In the genomic region with DNA sequence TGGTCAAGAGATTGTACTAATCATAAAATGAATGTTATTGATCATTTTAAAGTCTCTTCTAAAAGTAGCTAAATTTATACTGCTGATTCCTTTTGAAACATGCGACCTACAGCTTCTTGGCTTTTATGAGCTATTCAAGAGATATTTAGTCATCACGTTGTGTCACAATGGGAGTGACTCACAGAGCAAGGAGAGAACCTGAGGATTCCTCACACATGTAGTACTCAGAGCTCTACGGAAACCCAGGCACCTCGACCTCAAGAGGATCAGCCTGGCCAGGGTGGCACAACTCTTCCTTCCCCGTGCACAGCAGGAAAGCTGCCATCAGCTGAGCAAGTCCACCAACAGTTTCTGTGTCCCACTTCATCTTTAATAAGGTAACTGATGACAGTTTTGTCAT, we compare ENCODE assay signal across 9 cellular contexts. TPM values are rescaled to one million over a fixed set of nuclear protein-coding genes. Genes with fewer than 3 reads are reported as not detected.
A peak's percentile ranks its signal among the peaks of the same experiment; 100 is the strongest.
DNase-seq lines count a peak whose midpoint lies in the region; ATAC-seq and TF ChIP-seq lines count a peak whose summit lies in the region.
"Had no signal": no experiment of that assay in that cellular context is flagged by ENCODE, and none has a peak within 500 bp of the region (broad histone marks: within the 10 kb centered on the region; RNA-seq: fewer than 3 reads in every experiment).

DHRS9 (plus strand) TSS at position 223 of the 400 bp plus-strand sequence. CDS start 12,019 bp downstream, outside the sequence.

- H3K27me3 ChIP-seq in HCT116 (ENCODE audit: insufficient read depth, low read length) (no peaks in the 10 kb centered on the region), skeletal muscle satellite cell (ENCODE audit: control insufficient read depth, insufficient read depth, low read length) (no peaks in the 10 kb centered on the region), tibial nerve (no peaks in the 10 kb centered on the region)

- H4K20me1 ChIP-seq in HCT116 (ENCODE audit: insufficient read depth): no peaks in the 10 kb centered on the region

- no peak for TF ChIP-seq EP300 in tibial nerve (IDR thresholded peaks at IDR 0.05)

- peak within 1 kb of the TSS; percentile 78 for H2AFZ ChIP-seq in HCT116 (ENCODE audit: low read depth, low read length, poor library complexity, severe bottlenecking)

- no peaks in the 10 kb centered on the region for H3K9me2 ChIP-seq in HCT116 (ENCODE audit: insufficient read depth)

- intact Hi-C loops in HCT116 (cut with micrococcal nuclease): no loop called here

- no peak within 1 kb of the TSS for H3K4me3 ChIP-seq in HCT116 (replicated peaks in 1 of 2; ENCODE audit: low read depth in 1 of 2, low read length in 2 of 2)
- H3K4me3 ChIP-seq in skeletal muscle satellite cell (ENCODE audit: low read length): peak within 1 kb of the TSS; percentile 37
- H3K4me3 ChIP-seq in tibial nerve: no peak within 1 kb of the TSS
- H3K4me3 ChIP-seq: thoracic aorta had no signal

- peak within 1 kb of the TSS; percentile 56 for H3K4me2 ChIP-seq in HCT116 (ENCODE audit: low read length)
- peak within 1 kb of the TSS; percentile 40 for H3K4me2 ChIP-seq in skeletal muscle satellite cell (ENCODE audit: low read length)

- H3K4me1 ChIP-seq in HCT116 (ENCODE audit: control insufficient read depth in 1 of 2, insufficient read depth in 2 of 2, low read length in 2 of 2) (peaks cover 3 to 17% of the 10 kb centered on the region in 2 experiments; a peak in 3 of 4 replicates), skeletal muscle satellite cell (ENCODE audit: control insufficient read depth, insufficient read depth, low read length) (peaks cover 27% of the 10 kb centered on the region), tibial nerve (no peaks in the 10 kb centered on the region)

- H3K36me3 ChIP-seq in HCT116 (ENCODE audit: control insufficient read depth in 1 of 2, insufficient read depth in 2 of 2, low read length in 2 of 2): no peaks in the 10 kb centered on the region
- H3K36me3 ChIP-seq in skeletal muscle satellite cell (ENCODE audit: insufficient read depth, low read length): no peaks in the 10 kb centered on the region
- no peaks in the 10 kb centered on the region for H3K36me3 ChIP-seq in tibial nerve
- H3K36me3 ChIP-seq: thoracic aorta had no signal

- no peak for TF ChIP-seq CTCF in HCT116 (IDR thresholded peaks at IDR 0.05 in 2 of 3, conservative IDR thresholded peaks at IDR 0.05 in 1 of 3; ENCODE audit: borderline replicate concordance in 1 of 3, insufficient read depth in 1 of 3, low read depth in 2 of 3, low read length in 2 of 3)
- no peak for TF ChIP-seq CTCF in tibial nerve (IDR thresholded peaks at IDR 0.05)

- H3K9me3 ChIP-seq in HCT116 (ENCODE audit: control insufficient read depth in 1 of 2, insufficient read depth in 1 of 2, low read depth in 1 of 2, low read length in 2 of 2) (no peaks in the 10 kb centered on the region), skeletal muscle satellite cell (replicated peaks; ENCODE audit: low read length) (no peaks in the 10 kb centered on the region), tibial nerve (no peaks in the 10 kb centered on the region)
- H3K9me3 ChIP-seq: thoracic aorta had no signal

- no peak for TF ChIP-seq POLR2A in HCT116 (IDR thresholded peaks at IDR 0.05; ENCODE audit: borderline replicate concordance, extremely low read depth, insufficient read depth, insufficient read length)
- no peak for TF ChIP-seq POLR2A in tibial nerve (IDR thresholded peaks at IDR 0.05)

- 68 to 69% methylated on average over 5 of the region's 5 CpGs for WGBS in tibial nerve, 2 donors

- no peak for TF ChIP-seq RAD21 in HCT116 (IDR thresholded peaks at IDR 0.05; ENCODE audit: low read depth)

- RAD21 ChIA-PET in HCT116 (lab: Charles Lee; ENCODE audit: low non-redundant PET in 1 of 2, low total read pairs in 2 of 2, uncharacterized antibody in 2 of 2, unreplicated experiment in 2 of 2): no interaction called here

- no peaks in the 10 kb centered on the region for H3K79me2 ChIP-seq in HCT116 (ENCODE audit: insufficient read depth, low read length)

- BruUV-seq in HCT116 (replicated peaks; lab: Mats Ljungman, UMichigan): no TSS peak

- DNase-seq in HCT116 (ENCODE audit: low read depth, low spot score) (peak; percentile 79), NCI-H460 (ENCODE audit: extremely low read depth, low read depth) (peak; percentile 40), dermis blood vessel endothelial cell (peak; percentile 71), tibial nerve (ENCODE audit: low spot score in 2 of 2) (no peak)
- DNase-seq in stimulated activated naive CD4-positive, alpha-beta T cell (lab: John Stamatoyannopoulos, UW): no peak
- DNase-seq: NCI-H2081 had no signal

- H3K27ac ChIP-seq in HCT116 (ENCODE audit: low read depth, low read length) (no peak within 1 kb of the TSS), tibial nerve (no peak within 1 kb of the TSS)
- H3K27ac ChIP-seq: thoracic aorta had no signal

- ATAC-seq in HCT116 (peak; percentile 96), HG02852 (IDR thresholded peaks at IDR 0.05; ENCODE audit: unreplicated experiment) (no peak)

- H3K9ac ChIP-seq in HCT116 (ENCODE audit: low read length) (no peak within 1 kb of the TSS), skeletal muscle satellite cell (ENCODE audit: low read depth, low read length) (peak within 1 kb of the TSS; percentile 6)

- CTCF ChIA-PET in HCT116 (lab: Charles Lee): no interaction called here

- POLR2A ChIA-PET in HCT116 (lab: Charles Lee): interaction anchor here (1.0 kb wide), 1 partner anchor 9 kb away, joined by 3 read pairs; no protein-coding TSS in a partner anchor

TF ChIP-seq in HCT116, 20 proteins besides CTCF, POLR2A, EP300 and RAD21:
- TF ChIP-seq MAX (IDR thresholded peaks at IDR 0.05) (peak; percentile 72), EZH2phosphoT487 (IDR thresholded peaks at IDR 0.05; ENCODE audit: borderline replicate concordance) (no peak), JUND (IDR thresholded peaks at IDR 0.05) (peak; percentile 90), SIN3A (IDR thresholded peaks at IDR 0.05; ENCODE audit: low read depth) (no peak), CEBPB (IDR thresholded peaks at IDR 0.05; ENCODE audit: low read depth) (peak; percentile 94), SP1 (IDR thresholded peaks at IDR 0.05; ENCODE audit: low read depth) (peak; percentile 77), FOSL1 (IDR thresholded peaks at IDR 0.05; ENCODE audit: low read depth) (peak; percentile 90), YY1 (IDR thresholded peaks at IDR 0.05; ENCODE audit: extremely low read depth, insufficient replicate concordance, low read depth, low read length) (no peak), ZNF274 (IDR thresholded peaks at IDR 0.05; ENCODE audit: low read depth, low read length) (no peak), SRF (IDR thresholded peaks at IDR 0.05; ENCODE audit: low read depth) (0 out of 2 replicates have a peak, but pooled peaks have one; percentile 4), TCF7L2 (IDR thresholded peaks at IDR 0.05; ENCODE audit: borderline replicate concordance, extremely low read depth, insufficient read depth, insufficient read length) (no peak), EZH2 (IDR thresholded peaks at IDR 0.05) (no peak), POLR2AphosphoS5 (IDR thresholded peaks at IDR 0.05; ENCODE audit: low read depth, low read length) (no peak), CBX3 (IDR thresholded peaks at IDR 0.05; ENCODE audit: low read depth) (0 out of 2 replicates have a peak, but pooled peaks have one; percentile 68), REST (IDR thresholded peaks at IDR 0.05; ENCODE audit: low read depth) (no peak)
- TF ChIP-seq, protein P1, sequence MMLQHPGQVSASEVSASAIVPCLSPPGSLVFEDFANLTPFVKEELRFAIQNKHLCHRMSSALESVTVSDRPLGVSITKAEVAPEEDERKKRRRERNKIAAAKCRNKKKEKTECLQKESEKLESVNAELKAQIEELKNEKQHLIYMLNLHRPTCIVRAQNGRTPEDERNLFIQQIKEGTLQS (IDR thresholded peaks at IDR 0.05): 0 out of 2 replicates have a peak, but pooled peaks have one; percentile 17

RNA-seq across cellular contexts. Expression of gene DHRS9, which starts in this region (rescaled TPM):
- total RNA-seq in HCT116 (2021; ENCODE audit: unreplicated experiment): 0.15 TPM
- 0.04 TPM in 1 of 2 replicates, not detected in the other for polyA plus RNA-seq in HCT116 (2012)
- not detected in 2 replicates for total RNA-seq in NCI-H460 (2014; rRNA removed; shearing (Covaris generic))
- polyA plus RNA-seq in NCI-H460 (2014; cell fraction: nucleus; rRNA removed): not detected in 2 replicates
- 0.19 TPM in 1 of 2 replicates, not detected in the other for total RNA-seq in dermis blood vessel endothelial cell
- not detected in 2 replicates for total RNA-seq in skeletal muscle satellite cell (2012; rRNA removed)
- under 1 TPM in 3 of 4 donors, not detected in 1; 0.21 to 0.59 (median 0.22) TPM for total RNA-seq in tibial nerve

Comparison
In these comparisons a context has a peak if more than half of its experiments do, and no peak if none do; other contexts are left out.
1. Peak in DNase-seq, ATAC-seq and H3K4me2 ChIP-seq in HCT116; RNA of the gene not detected or under 1 TPM.
2. Peak in DNase-seq in NCI-H460; RNA of the gene not detected or under 1 TPM.
3. Peak in DNase-seq in dermis blood vessel endothelial cell; RNA of the gene not detected or under 1 TPM.